1 cellular context compared by ENCODE assay signal in the genomic region with DNA sequence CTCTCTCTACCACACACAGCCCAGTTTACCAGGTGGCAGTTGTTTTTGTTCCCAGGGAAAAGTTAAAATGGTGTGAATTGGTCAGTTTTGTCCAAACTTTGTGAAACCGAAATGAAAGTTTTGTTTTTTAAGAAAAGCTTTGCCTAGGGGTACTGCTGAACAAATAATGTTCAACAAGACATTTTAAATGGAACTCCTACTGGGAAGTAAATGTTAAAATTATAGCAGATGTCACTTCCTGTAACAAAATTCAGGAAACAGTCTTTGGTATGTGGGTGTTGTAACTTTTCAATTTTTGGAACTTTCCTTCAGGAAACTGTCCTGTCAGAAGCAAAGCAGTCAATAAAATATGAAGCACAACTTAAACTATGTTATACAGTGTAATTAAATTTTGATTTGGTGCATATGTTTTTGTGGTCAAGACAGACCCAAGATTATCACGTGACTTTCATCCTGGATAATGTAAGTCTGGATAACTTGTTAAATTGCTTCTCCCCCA.
TF ChIP-seq lines count a peak whose summit lies in the region.

No MANE protein-coding gene starts in this region.

TF ChIP-seq in GM12878, 131 proteins besides CTCF, POLR2A, EP300 and RAD21 (continued from another document):
- TF ChIP-seq, protein P1, sequence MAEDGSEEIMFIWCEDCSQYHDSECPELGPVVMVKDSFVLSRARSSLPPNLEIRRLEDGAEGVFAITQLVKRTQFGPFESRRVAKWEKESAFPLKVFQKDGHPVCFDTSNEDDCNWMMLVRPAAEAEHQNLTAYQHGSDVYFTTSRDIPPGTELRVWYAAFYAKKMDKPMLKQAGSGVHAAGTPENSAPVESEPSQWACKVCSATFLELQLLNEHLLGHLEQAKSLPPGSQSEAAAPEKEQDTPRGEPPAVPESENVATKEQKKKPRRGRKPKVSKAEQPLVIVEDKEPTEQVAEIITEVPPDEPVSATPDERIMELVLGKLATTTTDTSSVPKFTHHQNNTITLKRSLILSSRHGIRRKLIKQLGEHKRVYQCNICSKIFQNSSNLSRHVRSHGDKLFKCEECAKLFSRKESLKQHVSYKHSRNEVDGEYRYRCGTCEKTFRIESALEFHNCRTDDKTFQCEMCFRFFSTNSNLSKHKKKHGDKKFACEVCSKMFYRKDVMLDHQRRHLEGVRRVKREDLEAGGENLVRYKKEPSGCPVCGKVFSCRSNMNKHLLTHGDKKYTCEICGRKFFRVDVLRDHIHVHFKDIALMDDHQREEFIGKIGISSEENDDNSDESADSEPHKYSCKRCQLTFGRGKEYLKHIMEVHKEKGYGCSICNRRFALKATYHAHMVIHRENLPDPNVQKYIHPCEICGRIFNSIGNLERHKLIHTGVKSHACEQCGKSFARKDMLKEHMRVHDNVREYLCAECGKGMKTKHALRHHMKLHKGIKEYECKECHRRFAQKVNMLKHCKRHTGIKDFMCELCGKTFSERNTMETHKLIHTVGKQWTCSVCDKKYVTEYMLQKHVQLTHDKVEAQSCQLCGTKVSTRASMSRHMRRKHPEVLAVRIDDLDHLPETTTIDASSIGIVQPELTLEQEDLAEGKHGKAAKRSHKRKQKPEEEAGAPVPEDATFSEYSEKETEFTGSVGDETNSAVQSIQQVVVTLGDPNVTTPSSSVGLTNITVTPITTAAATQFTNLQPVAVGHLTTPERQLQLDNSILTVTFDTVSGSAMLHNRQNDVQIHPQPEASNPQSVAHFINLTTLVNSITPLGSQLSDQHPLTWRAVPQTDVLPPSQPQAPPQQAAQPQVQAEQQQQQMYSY (CRISPR knock-in tag; IDR thresholded peaks at IDR 0.05) = no peak
- TF ChIP-seq, protein P2, sequence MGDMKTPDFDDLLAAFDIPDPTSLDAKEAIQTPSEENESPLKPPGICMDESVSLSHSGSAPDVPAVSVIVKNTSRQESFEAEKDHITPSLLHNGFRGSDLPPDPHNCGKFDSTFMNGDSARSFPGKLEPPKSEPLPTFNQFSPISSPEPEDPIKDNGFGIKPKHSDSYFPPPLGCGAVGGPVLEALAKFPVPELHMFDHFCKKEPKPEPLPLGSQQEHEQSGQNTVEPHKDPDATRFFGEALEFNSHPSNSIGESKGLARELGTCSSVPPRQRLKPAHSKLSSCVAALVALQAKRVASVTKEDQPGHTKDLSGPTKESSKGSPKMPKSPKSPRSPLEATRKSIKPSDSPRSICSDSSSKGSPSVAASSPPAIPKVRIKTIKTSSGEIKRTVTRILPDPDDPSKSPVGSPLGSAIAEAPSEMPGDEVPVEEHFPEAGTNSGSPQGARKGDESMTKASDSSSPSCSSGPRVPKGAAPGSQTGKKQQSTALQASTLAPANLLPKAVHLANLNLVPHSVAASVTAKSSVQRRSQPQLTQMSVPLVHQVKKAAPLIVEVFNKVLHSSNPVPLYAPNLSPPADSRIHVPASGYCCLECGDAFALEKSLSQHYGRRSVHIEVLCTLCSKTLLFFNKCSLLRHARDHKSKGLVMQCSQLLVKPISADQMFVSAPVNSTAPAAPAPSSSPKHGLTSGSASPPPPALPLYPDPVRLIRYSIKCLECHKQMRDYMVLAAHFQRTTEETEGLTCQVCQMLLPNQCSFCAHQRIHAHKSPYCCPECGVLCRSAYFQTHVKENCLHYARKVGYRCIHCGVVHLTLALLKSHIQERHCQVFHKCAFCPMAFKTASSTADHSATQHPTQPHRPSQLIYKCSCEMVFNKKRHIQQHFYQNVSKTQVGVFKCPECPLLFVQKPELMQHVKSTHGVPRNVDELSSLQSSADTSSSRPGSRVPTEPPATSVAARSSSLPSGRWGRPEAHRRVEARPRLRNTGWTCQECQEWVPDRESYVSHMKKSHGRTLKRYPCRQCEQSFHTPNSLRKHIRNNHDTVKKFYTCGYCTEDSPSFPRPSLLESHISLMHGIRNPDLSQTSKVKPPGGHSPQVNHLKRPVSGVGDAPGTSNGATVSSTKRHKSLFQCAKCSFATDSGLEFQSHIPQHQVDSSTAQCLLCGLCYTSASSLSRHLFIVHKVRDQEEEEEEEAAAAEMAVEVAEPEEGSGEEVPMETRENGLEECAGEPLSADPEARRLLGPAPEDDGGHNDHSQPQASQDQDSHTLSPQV (IDR thresholded peaks at IDR 0.05) = 0 out of 2 replicates have a peak, but pooled peaks have one; percentile 2
- no peak for TF ChIP-seq RELA (IDR thresholded peaks at IDR 0.05; ENCODE audit: borderline replicate concordance, partially characterized antibody)
